ENCODE assay signal across 9 cellular contexts in genomic region chr4:110533940-110534339, GRCh38. TPM values are rescaled to one million over a fixed set of nuclear protein-coding genes. Genes with fewer than 3 reads are reported as not detected.
A peak's percentile ranks its signal among the peaks of the same experiment; 100 is the strongest.
DNase-seq lines count a peak whose midpoint lies in the region; ATAC-seq and TF ChIP-seq lines count a peak whose summit lies in the region.
"Had no signal": no experiment of that assay in that cellular context is flagged by ENCODE, and none has a peak within 500 bp of the region (broad histone marks: within the 10 kb centered on the region; RNA-seq: fewer than 3 reads in every experiment).

No MANE protein-coding gene starts in this region.

- H3K27ac Mint-ChIP-seq in activated T-helper 2 cell treated with anti-CD3 and anti-CD28 coated beads, Interferon-gamma antibody, Interleukin-2, Interleukin-4, amounts not matched to agents 10 μg/mL and 5 μg/mL and 100 μg/mL, durations not matched to agents 14 hours and 24 hours and 36 hours = no peak overlapping the region
- H3K27ac Mint-ChIP-seq: activated B cell treated with CpG ODN at 0.5 μM for 24 hours had no signal

- 41 to 71% methylated on average over 3 of the region's 3 CpGs for WGBS in lung, 2 donors

- no peaks in the 10 kb centered on the region for H3K9me3 ChIP-seq in lung (ENCODE audit: control insufficient read depth in 2 of 2, insufficient read depth in 1 of 2, low read length in 1 of 2)

- peaks cover 2% of the 10 kb centered on the region for H3K4me1 Mint-ChIP-seq in activated T-helper 2 cell treated with anti-CD3 and anti-CD28 coated beads, Interferon-gamma antibody, Interleukin-2, Interleukin-4, amounts not matched to agents 10 μg/mL and 5 μg/mL and 100 μg/mL, durations not matched to agents 14 hours and 24 hours and 36 hours (ENCODE audit: low read depth)
- H3K4me1 Mint-ChIP-seq: activated B cell treated with CpG ODN at 0.5 μM for 24 hours had no signal

- no peaks in the 10 kb centered on the region for H3K36me3 ChIP-seq in lung (ENCODE audit: control insufficient read depth in 2 of 2, insufficient read depth in 2 of 2, low read length in 2 of 2)

- in situ Hi-C loops in Caki2 (cut with HindIII; ENCODE audit: low pct_unique_long_range_greater_than_20kb, low sequenced_read_pairs) = no loop called here

- DNase-seq in Caki2 (ENCODE audit: low read depth) (peak; percentile 87), HT1080 (ENCODE audit: low read depth) (peak; percentile 97), amniotic stem cell (lab: John Stamatoyannopoulos, UW) (peak; percentile 49), lung (ENCODE audit: low spot score) (no peak), KG1 (lab: John Stamatoyannopoulos, UW) (no peak), nucleus accumbens (lab: John Stamatoyannopoulos, UW) (no peak)
- DNase-seq in activated T-helper 2 cell treated with anti-CD3 and anti-CD28 coated beads, Interferon-gamma antibody, Interleukin-2, Interleukin-4, amounts not matched to agents 10 μg/mL and 5 μg/mL and 100 μg/mL, durations not matched to agents 14 hours and 24 hours and 36 hours (ENCODE audit: low spot score) = no peak
- DNase-seq: activated B cell treated with CpG ODN at 0.5 μM for 24 hours had no signal

- no peak overlapping the region for H3K4me3 Mint-ChIP-seq in activated T-helper 2 cell treated with anti-CD3 and anti-CD28 coated beads, Interferon-gamma antibody, Interleukin-2, Interleukin-4, amounts not matched to agents 10 μg/mL and 5 μg/mL and 100 μg/mL, durations not matched to agents 14 hours and 24 hours and 36 hours (ENCODE audit: low read depth)
- H3K4me3 Mint-ChIP-seq: activated B cell treated with CpG ODN at 0.5 μM for 24 hours had no signal

- no peaks in the 10 kb centered on the region for H3K27me3 ChIP-seq in lung (ENCODE audit: control insufficient read depth, insufficient read depth)

- no peaks in the 10 kb centered on the region for H3K36me3 Mint-ChIP-seq in activated T-helper 2 cell treated with anti-CD3 and anti-CD28 coated beads, Interferon-gamma antibody, Interleukin-2, Interleukin-4, amounts not matched to agents 10 μg/mL and 5 μg/mL and 100 μg/mL, durations not matched to agents 14 hours and 24 hours and 36 hours (ENCODE audit: low read depth)

- H3K27ac ChIP-seq in lung (ENCODE audit: low read depth in 1 of 2, low read length in 1 of 2) = no peak overlapping the region

- no peaks in the 10 kb centered on the region for H3K9me3 Mint-ChIP-seq in activated T-helper 2 cell treated with anti-CD3 and anti-CD28 coated beads, Interferon-gamma antibody, Interleukin-2, Interleukin-4, amounts not matched to agents 10 μg/mL and 5 μg/mL and 100 μg/mL, durations not matched to agents 14 hours and 24 hours and 36 hours

- TF ChIP-seq CTCF in lung (IDR thresholded peaks at IDR 0.05; ENCODE audit: control extremely low read depth, extremely low read depth) = no peak

- intact Hi-C loops in activated T-helper 2 cell treated with anti-CD3 and anti-CD28 coated beads, Interferon-gamma antibody, Interleukin-2, Interleukin-4, amounts not matched to agents 10 μg/mL and 5 μg/mL and 100 μg/mL, durations not matched to agents 14 hours and 24 hours and 36 hours (cut with micrococcal nuclease) = no loop called here

- ATAC-seq in lung (ENCODE audit: insufficient read depth, low FRiP score) (peak; percentile 88), HG03565 (IDR thresholded peaks at IDR 0.05; ENCODE audit: unreplicated experiment) (no peak)

- H3K27me3 Mint-ChIP-seq in activated T-helper 2 cell treated with anti-CD3 and anti-CD28 coated beads, Interferon-gamma antibody, Interleukin-2, Interleukin-4, amounts not matched to agents 10 μg/mL and 5 μg/mL and 100 μg/mL, durations not matched to agents 14 hours and 24 hours and 36 hours (ENCODE audit: low read depth) = peaks cover 12% of the 10 kb centered on the region

- peaks cover 0 to 4% of the 10 kb centered on the region in 2 donors for H3K4me1 ChIP-seq in lung (ENCODE audit: control insufficient read depth in 2 of 2, insufficient read depth in 2 of 2, low read length in 2 of 2)

- no peak overlapping the region for H3K4me3 ChIP-seq in lung

RNA-seq across cellular contexts. Expression of gene ENPEP, which starts 58.0 kb away (rescaled TPM):
- total RNA-seq in Caki2 (2014; rRNA removed; shearing (Covaris generic); ENCODE audit: low replicate concordance) = 3.8 and 5.0 TPM in 2 replicates
- total RNA-seq in HT1080 (2014; rRNA removed; shearing (Covaris generic)) = 0.03 TPM in 1 of 2 replicates, not detected in the other
- 0.01 and 0.06 TPM in 2 replicates for polyA plus RNA-seq in HT1080 (2015; cell fraction: cytosol; rRNA removed)
- 0.05 and 0.44 TPM in 2 replicates for polyA plus RNA-seq in HT1080 (2015; cell fraction: nucleus; rRNA removed)
- 10 to 100 TPM in 1 of 2 donors, 1 to 10 TPM in 1; 5.3 to 26.3 TPM for total RNA-seq in lung
- 1 to 10 TPM; 1.0 to 1.8 TPM for polyA plus RNA-seq in lung
- total RNA-seq in activated T-helper 2 cell treated with anti-CD3 and anti-CD28 coated beads, Interferon-gamma antibody, Interleukin-2, Interleukin-4, amounts not matched to agents 10 μg/mL and 5 μg/mL and 100 μg/mL, durations not matched to agents 14 hours and 24 hours and 36 hours = 0.02 TPM in 1 of 2 replicates, not detected in the other
- total RNA-seq: activated B cell treated with CpG ODN at 0.5 μM for 24 hours had no signal

Comparison
In these comparisons a context has a peak if more than half of its experiments do, and no peak if none do; other contexts are left out.
1. DNase-seq: peak in Caki2 (single experiment), HT1080 (single experiment) and amniotic stem cell (single experiment); none in lung (single experiment), KG1 (single experiment), activated T-helper 2 cell treated with anti-CD3 and anti-CD28 coated beads, Interferon-gamma antibody, Interleukin-2, Interleukin-4, amounts not matched to agents 10 μg/mL and 5 μg/mL and 100 μg/mL, durations not matched to agents 14 hours and 24 hours and 36 hours (single experiment) and nucleus accumbens (0 of 56).